In genomic region chr12:47095446-47096236, GRCh38 we compare ENCODE assay signal across 13 cellular contexts. TPM values are rescaled to one million over a fixed set of nuclear protein-coding genes. Genes with fewer than 3 reads are reported as not detected.
DNase-seq lines count a peak whose midpoint lies in the region; ATAC-seq and TF ChIP-seq lines count a peak whose summit lies in the region.
"Had no signal": no experiment of that assay in that cellular context is flagged by ENCODE, and none has a peak within 500 bp of the region (broad histone marks: within the 10 kb centered on the region; RNA-seq: fewer than 3 reads in every experiment).

No MANE protein-coding gene starts in this region.

- H2AK9ac ChIP-seq in IMR-90 (replicated peaks; ENCODE audit: low read depth, low read length, poor library complexity): no peak overlapping the region

- H3K4me2 ChIP-seq in IMR-90 (ENCODE audit: low read depth, low read length): peak overlapping the region; percentile 76; the same call in 1 of the 2 replicates

- no TSS peak for BruUV-seq in IMR-90 (replicated peaks; lab: Mats Ljungman, UMichigan)

- H4K91ac ChIP-seq in IMR-90 (ENCODE audit: insufficient read depth, low read depth, low read length): no peak overlapping the region

- H3K9me3 ChIP-seq in IMR-90 (ENCODE audit: control insufficient read depth, insufficient read depth, low read length) (no peaks in the 10 kb centered on the region), left lung (no peaks in the 10 kb centered on the region), Peyer's patch (no peaks in the 10 kb centered on the region), right lobe of liver (no peaks in the 10 kb centered on the region)
- H3K9me3 ChIP-seq: right atrium auricular region had no signal

- CTCF ChIA-PET in BJ (lab: Yijun Ruan, JAX) (interaction anchor here (1.5 kb wide), 1 partner anchor 10 kb away, joined by 6 read pairs; no protein-coding TSS in a partner anchor), IMR-90 (lab: Yijun Ruan, JAX) (interaction anchor here (0.6 kb wide), 1 partner anchor 139 kb away, joined by 3 read pairs; no protein-coding TSS in a partner anchor)

- H2AK5ac ChIP-seq in IMR-90 (ENCODE audit: low read depth, low read length): no peak overlapping the region

- ATAC-seq in IMR-90 (ENCODE audit: low read depth): peak; percentile 76
- ATAC-seq in left lung: peak; percentile 74
- ATAC-seq in GM21515 (IDR thresholded peaks at IDR 0.05; ENCODE audit: unreplicated experiment): no peak
- no peak for ATAC-seq in right lobe of liver

- peaks cover 11% of the 10 kb centered on the region for H3K9me1 ChIP-seq in IMR-90 (ENCODE audit: insufficient read depth, low read length)

- H2BK15ac ChIP-seq in IMR-90 (ENCODE audit: low read depth, low read length): no peak overlapping the region

- H3K56ac ChIP-seq in IMR-90 (ENCODE audit: extremely low read depth, insufficient read depth, low read length): no peak overlapping the region

- H3K18ac ChIP-seq in IMR-90 (ENCODE audit: low read depth, low read length): peak overlapping the region; percentile 22; the same call in 1 of the 2 replicates

- TF ChIP-seq CTCF in BJ (IDR thresholded peaks at IDR 0.05; ENCODE audit: insufficient read depth, low read depth, low read length) (no peak), IMR-90 (conservative IDR thresholded peaks at IDR 0.05; ENCODE audit: low read depth, low read length) (no peak), left lung (IDR thresholded peaks at IDR 0.05) (no peak), Peyer's patch (IDR thresholded peaks at IDR 0.05) (no peak), right lobe of liver (IDR thresholded peaks at IDR 0.05) (no peak)

- H3K23ac ChIP-seq in IMR-90 (ENCODE audit: low read depth, low read length): no peak overlapping the region; the same call in 1 of the 2 replicates

- DNase-seq in BJ (ENCODE audit: low read depth): peak; percentile 73
- DNase-seq in IMR-90: peak; percentile 95
- peak; percentile 82 for DNase-seq in astrocyte of the hippocampus (ENCODE audit: low read depth, low spot score)
- DNase-seq in left lung: no peak
- no peak for DNase-seq in Peyer's patch
- DNase-seq in NCI-H774 (lab: John Stamatoyannopoulos, UW): no peak
- DNase-seq in right lobe of liver: no peak
- DNase-seq: activated CD4-positive, alpha-beta T cell treated with anti-CD3 and anti-CD28 coated beads, Interleukin-2, amount 50 U/mL, for 48 hours; activated effector memory CD4-positive, alpha-beta T cell treated with anti-CD3 and anti-CD28 coated beads, Interleukin-2, amount 50 U/mL, for 16 hours; CD4-positive, CD25-positive, alpha-beta regulatory T cell; Kasumi-1 had no signal

- POLR2A ChIA-PET in BJ (lab: Charles Lee): interaction anchor here (0.5 to 1.1 kb wide), 3 partner anchors 8 to 1834 kb away, joined by 3 to 6 read pairs (median 4); no protein-coding TSS in a partner anchor
- POLR2A ChIA-PET in IMR-90 (lab: Charles Lee; ENCODE audit: unreplicated experiment): interaction anchor here (0.8 to 0.9 kb wide), 2 partner anchors 12 to 17 kb away, joined by 4 read pairs; partner anchors contain the start of gene PCED1B

- H2BK120ac ChIP-seq in IMR-90 (ENCODE audit: low read depth, low read length): peak overlapping the region; percentile 1; the same call in 1 of the 2 replicates

- H3K9ac ChIP-seq in IMR-90 (ENCODE audit: low read depth, low read length): no peak overlapping the region

- peaks cover 11% of the 10 kb centered on the region for H3K4me1 ChIP-seq in IMR-90 (ENCODE audit: control insufficient read depth, insufficient read depth, low read length)
- peaks cover 2 to 15% of the 10 kb centered on the region in 2 donors for H3K4me1 ChIP-seq in left lung
- H3K4me1 ChIP-seq in Peyer's patch: no peaks in the 10 kb centered on the region
- no peaks in the 10 kb centered on the region for H3K4me1 ChIP-seq in right lobe of liver
- H3K4me1 ChIP-seq: right atrium auricular region had no signal

- TF ChIP-seq RAD21 in IMR-90 (IDR thresholded peaks at IDR 0.05; ENCODE audit: low read length): no peak

- H3K4me3 ChIP-seq in BJ (ENCODE audit: low read depth, low read length): no peak overlapping the region
- H3K4me3 ChIP-seq in IMR-90 (ENCODE audit: insufficient read depth, low read depth, low read length): no peak overlapping the region
- H3K4me3 ChIP-seq in left lung: no peak overlapping the region
- no peak overlapping the region for H3K4me3 ChIP-seq in Peyer's patch
- no peak overlapping the region for H3K4me3 ChIP-seq in right lobe of liver
- H3K4me3 ChIP-seq: right atrium auricular region had no signal

- in situ Hi-C loops in IMR-90 (cut with MboI; ENCODE audit: low sequenced_read_pairs): no loop called here

- TF ChIP-seq POLR2A in IMR-90 (IDR thresholded peaks at IDR 0.05; ENCODE audit: low read depth, low read length) (no peak), Peyer's patch (IDR thresholded peaks at IDR 0.05) (no peak), right lobe of liver (IDR thresholded peaks at IDR 0.05) (no peak)

- H3K79me1 ChIP-seq in IMR-90 (ENCODE audit: low read depth in 1 of 2, low read length in 2 of 2): peaks cover 5 to 19% of the 10 kb centered on the region in 2 experiments; a peak in 3 of 4 replicates

- no peaks in the 10 kb centered on the region for H4K20me1 ChIP-seq in IMR-90 (ENCODE audit: insufficient read depth, low read length)

- dilution Hi-C loops in IMR-90 (cut with HindIII; ENCODE audit: low sequenced_read_pairs, unreplicated experiment): no loop called here

- H3K27ac ChIP-seq in IMR-90 (ENCODE audit: insufficient read depth, low read length): no peak overlapping the region
- H3K27ac ChIP-seq in left lung: no peak overlapping the region
- H3K27ac ChIP-seq in Peyer's patch: no peak overlapping the region
- no peak overlapping the region for H3K27ac ChIP-seq in right lobe of liver
- H3K27ac ChIP-seq: right atrium auricular region had no signal

- no peak overlapping the region for H3K14ac ChIP-seq in IMR-90 (replicated peaks; ENCODE audit: low read depth, low read length)

- no peak overlapping the region for H4K5ac ChIP-seq in IMR-90 (ENCODE audit: low read depth, low read length)

- no CpG with 5 or more reads among the region's 3 CpGs for WGBS in IMR-90 (ENCODE audit: extremely low coverage in 2 of 2, insufficient read length in 1 of 2), 2 experiments
- 84% methylated on average over 3 of the region's 3 CpGs for WGBS in right lobe of liver (ENCODE audit: insufficient coverage, low coverage, low lambda C conversion rate, missing lambda C conversion rate)

- H2AFZ ChIP-seq in IMR-90 (replicated peaks; ENCODE audit: low read length, poor library complexity): no peak overlapping the region

- H2BK20ac ChIP-seq in IMR-90 (ENCODE audit: low read depth, low read length): peak overlapping the region; percentile 48; the same call in 1 of the 2 replicates

- H3K4ac ChIP-seq in IMR-90 (ENCODE audit: low read depth, low read length): peak overlapping the region; percentile 47; the same call in 1 of the 2 replicates

- H3K27me3 ChIP-seq in BJ (ENCODE audit: control insufficient read depth, insufficient read depth, low read length): no peaks in the 10 kb centered on the region
- no peaks in the 10 kb centered on the region for H3K27me3 ChIP-seq in IMR-90 (ENCODE audit: control insufficient read depth, insufficient read depth, low read length)
- H3K27me3 ChIP-seq in left lung: no peaks in the 10 kb centered on the region
- H3K27me3 ChIP-seq in Peyer's patch: no peaks in the 10 kb centered on the region
- no peaks in the 10 kb centered on the region for H3K27me3 ChIP-seq in right lobe of liver
- H3K27me3 ChIP-seq: right atrium auricular region had no signal

- intact Hi-C loops in IMR-90 (cut with micrococcal nuclease): loop anchor here (5.0 kb wide), 2 partner anchors 52 to 207 kb away; no protein-coding TSS in a partner anchor
- intact Hi-C loops in left lung (cut with DNase I): no loop called here
- intact Hi-C loops in right lobe of liver (cut with DNase I): no loop called here

- H3K36me3 ChIP-seq in BJ (ENCODE audit: control insufficient read depth, insufficient read depth, low read length): no peaks in the 10 kb centered on the region
- no peaks in the 10 kb centered on the region for H3K36me3 ChIP-seq in IMR-90 (ENCODE audit: control insufficient read depth, insufficient read depth, low read length)
- no peaks in the 10 kb centered on the region for H3K36me3 ChIP-seq in left lung
- H3K36me3 ChIP-seq in Peyer's patch: no peaks in the 10 kb centered on the region
- no peaks in the 10 kb centered on the region for H3K36me3 ChIP-seq in right lobe of liver
- H3K36me3 ChIP-seq: right atrium auricular region had no signal

- peak overlapping the region; percentile 92 for H2BK5ac ChIP-seq in IMR-90 (ENCODE audit: low read depth, low read length, poor library complexity, severe bottlenecking)

- peak overlapping the region in 1 of 2 experiments; percentile 63; a peak in 1 of 4 replicates for H4K8ac ChIP-seq in IMR-90 (ENCODE audit: low read depth in 2 of 2, low read length in 2 of 2)

TF ChIP-seq in IMR-90, 13 proteins besides CTCF, POLR2A, EP300 and RAD21 (continues in another document):
- TF ChIP-seq MAZ (IDR thresholded peaks at IDR 0.05; ENCODE audit: borderline replicate concordance, low read depth, low read length): no peak
- TF ChIP-seq SMC3 (IDR thresholded peaks at IDR 0.05; ENCODE audit: low read depth, low read length): no peak
- TF ChIP-seq NFE2L2 (IDR thresholded peaks at IDR 0.05; ENCODE audit: low read depth, low read length): no peak
- no peak for TF ChIP-seq CEBPB (IDR thresholded peaks at IDR 0.05; ENCODE audit: low read depth, low read length)
- TF ChIP-seq RCOR1 (IDR thresholded peaks at IDR 0.05; ENCODE audit: insufficient replicate concordance, low read length): peak; percentile 9
- no peak for TF ChIP-seq MAFK (IDR thresholded peaks at IDR 0.05; ENCODE audit: low read depth, low read length)

RNA-seq across cellular contexts. Expression of gene AMIGO2, which starts 15.9 kb away (rescaled TPM):
- 107 and 149 TPM in 2 replicates for polyA plus RNA-seq in BJ (2011; rRNA removed)
- 49.9 and 65.5 TPM in 2 replicates for polyA minus RNA-seq in BJ (2011; rRNA and poly(A)+ RNA removed)
- total RNA-seq in IMR-90 (2012; rRNA removed): 31.7 and 32.6 TPM in 2 replicates
- 17.1 and 20.1 TPM in 2 replicates for polyA plus RNA-seq in IMR-90 (2012; rRNA removed)
- polyA plus RNA-seq in IMR-90 (2012; cell fraction: cytosol; rRNA removed): 4.4 and 5.0 TPM in 2 replicates
- 5.1 and 26.1 TPM in 2 replicates for polyA plus RNA-seq in IMR-90 (2012; cell fraction: nucleus; rRNA removed; ENCODE audit: low replicate concordance)
- 10 to 100 TPM; 15.4 to 17.6 TPM for total RNA-seq in left lung
- total RNA-seq in Peyer's patch: 1 to 10 TPM; 1.6 to 7.4 (median 3.1) TPM
- 1 to 10 TPM in 5 of 6 experiments, under 1 TPM in 1; 0.88 to 4.3 (median 1.9) TPM for total RNA-seq in right lobe of liver

RNA-seq across cellular contexts. Expression of gene PCED1B, which starts 16.2 kb away (rescaled TPM):
- polyA plus RNA-seq in BJ (2011; rRNA removed) (4.8 and 7.8 TPM in 2 replicates), IMR-90 (2012; rRNA removed) (2.0 and 2.6 TPM in 2 replicates)
- polyA minus RNA-seq in BJ (2011; rRNA and poly(A)+ RNA removed): 3.7 and 4.9 TPM in 2 replicates
- total RNA-seq in IMR-90 (2012; rRNA removed) (0.28 and 0.36 TPM in 2 replicates), left lung (1 to 10 TPM; 4.8 to 8.1 TPM), Peyer's patch (10 to 100 TPM in 1 of 4 donors, 1 to 10 TPM in 2, not detected in 1; 1.9 to 11.6 (median 2.3) TPM), right lobe of liver (1 to 10 TPM in 3 of 6 experiments, under 1 TPM in 3; 0.62 to 3.0 (median 1.1) TPM)
- 1.4 and 2.1 TPM in 2 replicates for polyA plus RNA-seq in IMR-90 (2012; cell fraction: cytosol; rRNA removed)
- 5.1 and 8.9 TPM in 2 replicates for polyA plus RNA-seq in IMR-90 (2012; cell fraction: nucleus; rRNA removed; ENCODE audit: low replicate concordance)

Comparison
In these comparisons a context has a peak if more than half of its experiments do, and no peak if none do; other contexts are left out.
1. DNase-seq: peak in BJ (single experiment), IMR-90 (single experiment) and astrocyte of the hippocampus (single experiment); none in left lung (0 of 2), Peyer's patch (0 of 3), NCI-H774 (single experiment) and right lobe of liver (0 of 3).
2. ATAC-seq: peak in IMR-90 (single experiment) and left lung (single experiment); none in GM21515 (single experiment) and right lobe of liver (0 of 4).